Comparison of ENCODE assay signal across 1 cellular context in genomic region chr12:56332512-56333196, GRCh38.
TF ChIP-seq lines count a peak whose summit lies in the region.

No MANE protein-coding gene starts in this region.

TF ChIP-seq in GM12878, 131 proteins besides CTCF, POLR2A, EP300 and RAD21:
- TF ChIP-seq MYB (IDR thresholded peaks at IDR 0.05; ENCODE audit: borderline replicate concordance, low read depth, low read length): no peak
- no peak for TF ChIP-seq CHD2 (IDR thresholded peaks at IDR 0.05; ENCODE audit: borderline replicate concordance, low read depth, low read length)
